In the genomic region with DNA sequence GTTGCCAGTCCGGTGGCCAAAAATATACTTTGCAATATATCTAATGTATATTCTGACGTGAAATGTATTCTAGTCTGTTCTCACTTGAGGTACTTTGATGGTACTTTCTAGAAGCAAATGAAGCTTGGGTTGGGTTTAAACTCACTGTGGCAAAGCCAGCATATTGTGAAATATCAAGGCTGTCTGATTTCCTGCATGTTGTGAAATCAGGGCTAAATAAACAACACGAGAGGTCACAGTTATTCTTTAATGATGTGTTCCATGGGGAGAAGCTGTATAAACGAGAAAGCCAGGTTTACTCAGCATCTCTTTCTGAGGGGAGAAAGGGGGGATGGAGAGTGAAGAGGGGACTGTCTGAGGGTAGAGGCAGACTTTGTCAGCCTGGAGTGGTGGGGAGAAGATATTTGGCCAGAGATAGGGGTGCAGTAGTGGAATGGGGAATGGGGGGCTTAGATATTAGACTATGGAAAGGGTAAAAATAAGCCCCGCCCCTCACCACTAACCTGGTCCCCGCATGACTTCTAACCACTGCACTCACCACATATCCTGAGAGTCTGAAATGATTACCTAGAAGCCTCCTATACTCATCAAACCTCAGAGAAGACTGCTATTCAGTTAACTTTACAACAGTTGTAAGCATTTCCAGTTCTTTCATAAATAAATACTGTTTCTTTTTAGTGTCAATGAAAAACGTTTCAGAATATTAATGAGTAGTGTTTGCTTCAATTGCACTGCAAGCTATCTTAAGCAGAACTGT, we compare ENCODE assay signal across 14 cellular contexts. TPM values are rescaled to one million over a fixed set of nuclear protein-coding genes. Genes with fewer than 3 reads are reported as not detected.
DNase-seq lines count a peak whose midpoint lies in the region; ATAC-seq, FAIRE-seq and TF ChIP-seq lines count a peak whose summit lies in the region.
"Had no signal": no experiment of that assay in that cellular context is flagged by ENCODE, and none has a peak within 500 bp of the region (broad histone marks: within the 10 kb centered on the region; RNA-seq: fewer than 3 reads in every experiment).

No MANE protein-coding gene starts in this region.

- 28 to 39% methylated on average over 7 of the region's 7 CpGs for WGBS in upper lobe of left lung, 2 donors
- no CpG with 5 or more reads among the region's 7 CpGs for WGBS in H9 (ENCODE audit: extremely low coverage, insufficient read length, low lambda C conversion rate)

- no peak overlapping the region for H3K4me3 Mint-ChIP-seq in H9

- H2BK12ac ChIP-seq in H9 (ENCODE audit: insufficient read length, low read depth, low read length), result no peak overlapping the region

- no peak overlapping the region for H2AK5ac ChIP-seq in H9 (ENCODE audit: insufficient read length, low read length)

- no peaks in the 10 kb centered on the region for H3K9me3 Mint-ChIP-seq in H9

- no peak overlapping the region for H2BK120ac ChIP-seq in H9 (ENCODE audit: low read depth, low read length, poor library complexity, severe bottlenecking)

- peaks cover 27% of the 10 kb centered on the region for H3K27me3 Mint-ChIP-seq in H9 (ENCODE audit: low read depth)

- peaks cover 26 to 27% of the 10 kb centered on the region in 2 experiments for H3K4me1 Mint-ChIP-seq in H9

- H3K9ac ChIP-seq in adipocyte (ENCODE audit: low read length) (no peak overlapping the region), H9 (ENCODE audit: extremely low read depth, insufficient read length, low read length) (no peak overlapping the region)
- H3K9ac ChIP-seq: SK-N-SH had no signal

- H2AFZ ChIP-seq in H9 (ENCODE audit: low read length), result no peak overlapping the region

- ATAC-seq in left colon (peak; percentile 46), upper lobe of left lung (ENCODE audit: low FRiP score in 2 of 2) (peak in 1 of 2 donors; percentile 66), GM21723 (IDR thresholded peaks at IDR 0.05; ENCODE audit: unreplicated experiment) (no peak)

- no peak overlapping the region for H3K27ac Mint-ChIP-seq in H9

- intact Hi-C loops in left colon (cut with DNase I, micrococcal nuclease), result no loop called here

- no peaks in the 10 kb centered on the region for H3K36me3 Mint-ChIP-seq in H9 (ENCODE audit: insufficient read depth in 1 of 3, low read depth in 3 of 3)

- H2BK5ac ChIP-seq in H9 (ENCODE audit: insufficient read length, low read length), result no peak overlapping the region

- no peak overlapping the region for H3K4ac ChIP-seq in H9 (ENCODE audit: low read depth, low read length)

- no peak overlapping the region for H3K4me2 ChIP-seq in H9 (ENCODE audit: insufficient read depth, insufficient read length, low read length)
- H3K4me2 ChIP-seq: SK-N-SH had no signal

- H3K23ac ChIP-seq in H9 (ENCODE audit: insufficient read length, low read depth, low read length), result no peak overlapping the region

- H3K4me1 ChIP-seq in adipocyte (ENCODE audit: control insufficient read depth, insufficient read depth, low read length) (peaks cover 19% of the 10 kb centered on the region), upper lobe of left lung (peaks cover 26 to 55% (median 45%) of the 10 kb centered on the region in 4 donors), H9 (ENCODE audit: insufficient read depth, low read length) (peaks cover 7% of the 10 kb centered on the region; the same call in 1 of the 2 replicates)

- H3K9me3 ChIP-seq in adipocyte (ENCODE audit: control insufficient read depth, low read length) (no peaks in the 10 kb centered on the region), upper lobe of left lung (no peaks in the 10 kb centered on the region), H9 (ENCODE audit: control insufficient read depth, low read depth, low read length) (no peaks in the 10 kb centered on the region)
- H3K9me3 ChIP-seq: SK-N-SH had no signal

- peak overlapping the region; percentile 8 to 61 (median 44) for H3K27ac ChIP-seq in upper lobe of left lung
- no peak overlapping the region for H3K27ac ChIP-seq in H9 (ENCODE audit: insufficient read length, low read depth, low read length)

- H4K20me1 ChIP-seq in H9 (ENCODE audit: control insufficient read depth, insufficient read depth, insufficient read length), result no peaks in the 10 kb centered on the region

- no peak for FAIRE-seq in HTR-8/SVneo (lab: Jason Lieb, UNC)

- peak; percentile 11 for DNase-seq in SKM-1 treated with dmso at 0.1 percent for 144 hours (lab: John Stamatoyannopoulos, UW; ENCODE audit: unreplicated experiment)
- DNase-seq in SKM-1 (lab: John Stamatoyannopoulos, UW; ENCODE audit: unreplicated experiment), result no peak
- DNase-seq in adipocyte (ENCODE audit: low read depth), result peak; percentile 92
- DNase-seq in left colon, result no peak
- DNase-seq in upper lobe of left lung, result no peak
- DNase-seq in HTR-8/SVneo (ENCODE audit: insufficient read length, low spot score), result no peak
- DNase-seq in H9, result no peak
- DNase-seq: anterior cingulate cortex, NCI-H2227 treated with DMSO at 0.1 percent for 48 hours, SK-N-SH, substantia nigra had no signal

- H3K36me3 ChIP-seq in adipocyte (ENCODE audit: control insufficient read depth, insufficient read depth, low read length, severe bottlenecking) (no peaks in the 10 kb centered on the region), upper lobe of left lung (no peaks in the 10 kb centered on the region)

- no peak overlapping the region for H3T11ph ChIP-seq in H9 (ENCODE audit: low read length)

- H4K91ac ChIP-seq in H9 (ENCODE audit: insufficient read length, low read depth, low read length), result no peak overlapping the region

- H3K56ac ChIP-seq in H9 (ENCODE audit: insufficient read length, low read depth, low read length), result no peak overlapping the region

- TF ChIP-seq POLR2A in upper lobe of left lung (IDR thresholded peaks at IDR 0.05), result no peak

- H3K79me2 ChIP-seq in H9 (ENCODE audit: insufficient read depth, low read length), result no peaks in the 10 kb centered on the region

- no peak overlapping the region for H4K8ac ChIP-seq in H9 (replicated peaks; ENCODE audit: insufficient read length, low read depth, low read length)

- peak in 1 of 4 donors; percentile 86 for TF ChIP-seq EP300 in upper lobe of left lung (IDR thresholded peaks at IDR 0.05)

- H2BK20ac ChIP-seq in H9 (ENCODE audit: low read depth, low read length, poor library complexity, severe bottlenecking), result no peak overlapping the region

- H4K5ac ChIP-seq in H9 (ENCODE audit: insufficient read length, low read depth, low read length), result no peak overlapping the region

- H3K4me3 ChIP-seq in adipocyte (ENCODE audit: low read length) (no peak overlapping the region), upper lobe of left lung (no peak overlapping the region)

- H3K18ac ChIP-seq in H9 (ENCODE audit: insufficient read length, low read depth, low read length), result no peak overlapping the region

- H3K79me1 ChIP-seq in H9 (ENCODE audit: insufficient read depth, low read depth, low read length, poor library complexity, severe bottlenecking), result no peaks in the 10 kb centered on the region

- no peaks in the 10 kb centered on the region for H3K27me3 ChIP-seq in adipocyte (replicated peaks; ENCODE audit: control insufficient read depth, insufficient read depth, low read length)
- H3K27me3 ChIP-seq in upper lobe of left lung, result no peaks in the 10 kb centered on the region
- no peaks in the 10 kb centered on the region for H3K27me3 ChIP-seq in H9 (ENCODE audit: insufficient read depth, low read length)

- H2BK15ac ChIP-seq in H9 (ENCODE audit: low read depth, low read length), result no peak overlapping the region

- H3K14ac ChIP-seq in H9 (ENCODE audit: insufficient read depth, low read length), result no peak overlapping the region

- no peaks in the 10 kb centered on the region for H3K23me2 ChIP-seq in H9 (ENCODE audit: insufficient read length, low read depth, low read length, poor library complexity, severe bottlenecking)

- TF ChIP-seq CTCF in upper lobe of left lung (IDR thresholded peaks at IDR 0.05) (no peak), H9 (conservative IDR thresholded peaks at IDR 0.05) (no peak)

RNA-seq across cellular contexts. Expression of gene SCARB2, which starts 5.9 kb away (rescaled TPM):
- total RNA-seq in left colon, result 100 to 1,000 TPM; 176 to 179 TPM
- 100 to 1,000 TPM; 103 to 190 (median 174) TPM for total RNA-seq in upper lobe of left lung
- 35.4 and 36.4 TPM in 2 replicates for total RNA-seq in H9 (2021)

RNA-seq across cellular contexts. Expression of gene FAM47E, which starts 32.0 kb away (rescaled TPM):
- total RNA-seq in left colon, result 1 to 10 TPM; 6.1 to 6.5 TPM
- total RNA-seq in upper lobe of left lung, result 10 to 100 TPM in 2 of 6 donors, 1 to 10 TPM in 4; 4.0 to 17.5 (median 6.5) TPM
- 1.0 and 2.0 TPM in 2 replicates for total RNA-seq in H9 (2021)
- total RNA-seq: activated CD8-positive, alpha-beta memory T cell treated with anti-CD3 and anti-CD28 coated beads for 36 hours; glomerular endothelial cell had no signal

Comparison
In these comparisons a context has a peak if more than half of its experiments do, and no peak if none do; other contexts are left out.
1. DNase-seq: peak in SKM-1 treated with dmso at 0.1 percent for 144 hours (single experiment) and adipocyte (single experiment); none in SKM-1 (single experiment), left colon (0 of 2), upper lobe of left lung (0 of 2), HTR-8/SVneo (single experiment) and H9 (single experiment).